ENCODE assay signal across 8 cellular contexts in the genomic region with DNA sequence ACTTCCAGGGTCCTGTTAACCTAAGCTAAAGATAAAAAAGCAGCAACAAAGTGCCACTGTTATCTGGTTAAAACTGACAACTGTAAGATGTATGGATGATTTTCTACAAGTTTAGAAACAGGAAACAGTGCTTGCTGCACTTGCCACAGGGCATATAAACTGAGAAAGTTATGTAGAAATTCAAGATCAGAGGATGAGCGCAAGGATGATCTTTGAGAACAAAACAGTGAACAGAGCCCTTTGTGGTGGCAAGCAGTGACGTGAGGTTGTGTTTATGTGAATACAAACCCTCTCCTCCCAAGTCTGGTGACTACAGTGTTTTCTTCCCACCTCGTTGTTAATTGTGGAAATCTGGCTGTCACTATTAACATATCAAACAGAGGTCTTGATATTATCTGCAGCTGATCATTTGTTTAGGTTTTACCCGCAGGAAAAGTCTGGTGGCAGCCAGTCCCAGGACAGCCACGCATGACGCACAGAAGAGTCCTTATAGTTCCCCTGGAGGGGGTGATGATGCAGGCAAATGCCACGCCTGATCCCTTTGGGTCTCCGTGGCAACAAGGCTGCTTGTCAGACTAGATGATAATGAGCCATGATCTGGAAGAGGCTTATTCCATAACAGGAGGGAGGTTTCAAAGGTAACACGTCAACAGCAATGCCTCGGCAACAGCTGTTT. TPM values are rescaled to one million over a fixed set of nuclear protein-coding genes. Genes with fewer than 3 reads are reported as not detected.
A peak's percentile ranks its signal among the peaks of the same experiment; 100 is the strongest.
DNase-seq lines count a peak whose midpoint lies in the region; ATAC-seq and TF ChIP-seq lines count a peak whose summit lies in the region.

No MANE protein-coding gene starts in this region.

- H3K9me3 Mint-ChIP-seq in activated B cell treated with CpG ODN at 0.5 μM for 24 hours: no peaks in the 10 kb centered on the region

- CTCF ChIA-PET in activated B cell treated with CpG ODN at 0.5 μM for 24 hours (lab: Charles Lee): no interaction called here

- intact Hi-C loops in activated B cell treated with CpG ODN at 0.5 μM for 24 hours (cut with micrococcal nuclease): loop anchor here (2.0 kb wide), 1 partner anchor 13 kb away; no protein-coding TSS in a partner anchor

- POLR2A ChIA-PET in activated B cell treated with CpG ODN at 0.5 μM for 24 hours (lab: Charles Lee): interaction anchor here (0.6 to 3.1 kb wide), 3 partner anchors 12 to 43 kb away, joined by 3 to 16 read pairs (median 8); partner anchors contain the start of gene TNFAIP3

- H3K4me3 ChIP-seq in cardiac fibroblast (replicated peaks in 1 of 2; ENCODE audit: low read depth in 2 of 2, low read length in 2 of 2): no peak overlapping the region

- DNase-seq in NCI-H2196 (lab: John Stamatoyannopoulos, UW; ENCODE audit: unreplicated experiment) (peak; percentile 20), NCI-H2196 treated with DMSO at 0.1 percent for 48 hours (lab: John Stamatoyannopoulos, UW; ENCODE audit: unreplicated experiment) (no peak), activated B cell treated with CpG ODN at 0.5 μM for 24 hours (no peak), cardiac fibroblast (ENCODE audit: low read depth in 2 of 2) (peak; percentile 81 to 93), mucosa of gallbladder (ENCODE audit: low spot score) (peak; percentile 45), middle frontal gyrus (ENCODE audit: extremely low spot score, low spot score) (no peak), OCI-M2 (lab: John Stamatoyannopoulos, UW; ENCODE audit: unreplicated experiment) (no peak)
- DNase-seq in stimulated activated CD8-positive, alpha-beta memory T cell treated with anti-CD3 and anti-CD28 coated beads, Interleukin-7, amount 100 ng/mL, for 4 hours (ENCODE audit: low read depth in 2 of 2): peak; percentile 52 to 57

- ATAC-seq in activated B cell treated with CpG ODN at 0.5 μM for 24 hours (ENCODE audit: low read depth): peak; percentile 33

- H3K4me1 Mint-ChIP-seq in activated B cell treated with CpG ODN at 0.5 μM for 24 hours: peaks cover 67% of the 10 kb centered on the region

- peak overlapping the region; percentile 77 for H3K27ac Mint-ChIP-seq in activated B cell treated with CpG ODN at 0.5 μM for 24 hours

- TF ChIP-seq CTCF in activated B cell treated with CpG ODN at 0.5 μM for 24 hours (IDR thresholded peaks at IDR 0.05) (no peak), cardiac fibroblast (IDR thresholded peaks at IDR 0.05; ENCODE audit: low read depth, low read length) (no peak)

- peak overlapping the region; percentile 46 for H3K4me3 Mint-ChIP-seq in activated B cell treated with CpG ODN at 0.5 μM for 24 hours

- no peaks in the 10 kb centered on the region for H3K36me3 Mint-ChIP-seq in activated B cell treated with CpG ODN at 0.5 μM for 24 hours (ENCODE audit: low read depth)

- H3K27me3 Mint-ChIP-seq in activated B cell treated with CpG ODN at 0.5 μM for 24 hours: no peaks in the 10 kb centered on the region

RNA-seq across cellular contexts. Expression of gene TNFAIP3, which starts 43.1 kb away (rescaled TPM):
- total RNA-seq in activated B cell treated with CpG ODN at 0.5 μM for 24 hours (207 and 226 TPM in 2 replicates), mucosa of gallbladder (33.8 TPM)

Comparison
In these comparisons a context has a peak if more than half of its experiments do, and no peak if none do; other contexts are left out.
1. DNase-seq: peak in NCI-H2196 (single experiment), cardiac fibroblast (2 of 2), mucosa of gallbladder (single experiment) and stimulated activated CD8-positive, alpha-beta memory T cell treated with anti-CD3 and anti-CD28 coated beads, Interleukin-7, amount 100 ng/mL, for 4 hours (2 of 2); none in NCI-H2196 treated with DMSO at 0.1 percent for 48 hours (single experiment), activated B cell treated with CpG ODN at 0.5 μM for 24 hours (single experiment), middle frontal gyrus (single experiment) and OCI-M2 (single experiment).